ENCODE assay signal across 8 cellular contexts in genomic region chr4:157075811-157076577, GRCh38. TPM values are rescaled to one million over a fixed set of nuclear protein-coding genes. Genes with fewer than 3 reads are reported as not detected.
DNase-seq lines count a peak whose midpoint lies in the region; ATAC-seq and TF ChIP-seq lines count a peak whose summit lies in the region.

TSS of gene GLRB (plus strand) at chr4:157076150. CDS start at chr4:157078025, 1,875 bp downstream.

- TF ChIP-seq CTCF in BJ (IDR thresholded peaks at IDR 0.05; ENCODE audit: insufficient read depth, low read depth, low read length) (no peak), LNCaP clone FGC (IDR thresholded peaks at IDR 0.05; ENCODE audit: control insufficient read depth, extremely low read depth, insufficient read depth) (no peak), suprapubic skin (IDR thresholded peaks at IDR 0.05) (no peak)

- no peak for DNase-seq in BJ (ENCODE audit: low read depth)
- DNase-seq in LNCaP clone FGC (ENCODE audit: low read depth), result no peak
- peak in 1 of 2 donors; percentile 7 for DNase-seq in left colon
- peak in 1 of 2 donors; percentile 68 for DNase-seq in suprapubic skin (ENCODE audit: low spot score in 2 of 2)
- DNase-seq in NCI-H226, result no peak
- no peak for DNase-seq in activated naive CD4-positive, alpha-beta T cell treated with anti-CD3 and anti-CD28 coated beads, Interleukin-2, amount 50 U/mL, for 72 hours (ENCODE audit: low spot score in 2 of 2)

- no peaks in the 10 kb centered on the region for H3K9me3 ChIP-seq in suprapubic skin

- H3K36me3 Mint-ChIP-seq in activated naive CD4-positive, alpha-beta T cell treated with anti-CD3 and anti-CD28 coated beads, Interleukin-2, amount 50 U/mL, for 72 hours, result peaks cover 0 to 7% of the 10 kb centered on the region in 2 donors

- TF ChIP-seq POLR2A in suprapubic skin (IDR thresholded peaks at IDR 0.05), result no peak

- peaks cover 13% of the 10 kb centered on the region for H3K4me1 ChIP-seq in suprapubic skin

- CTCF ChIA-PET in BJ (lab: Yijun Ruan, JAX), result interaction anchor here (0.6 to 1.3 kb wide), 4 partner anchors 36 to 600 kb away, joined by 3 to 4 read pairs (median 4); no protein-coding TSS in a partner anchor

- H3K36me3 ChIP-seq in BJ (ENCODE audit: control insufficient read depth, insufficient read depth, low read length), result no peaks in the 10 kb centered on the region
- no peaks in the 10 kb centered on the region for H3K36me3 ChIP-seq in suprapubic skin

- H3K9me3 Mint-ChIP-seq in activated naive CD4-positive, alpha-beta T cell treated with anti-CD3 and anti-CD28 coated beads, Interleukin-2, amount 50 U/mL, for 72 hours, result no peaks in the 10 kb centered on the region

- POLR2A ChIA-PET in BJ (lab: Charles Lee), result no interaction called here

- intact Hi-C loops in left colon (cut with DNase I, micrococcal nuclease), result no loop called here

- H3K27me3 ChIP-seq in BJ (ENCODE audit: control insufficient read depth, insufficient read depth, low read length) (no peaks in the 10 kb centered on the region), suprapubic skin (peaks cover 11% of the 10 kb centered on the region)

- H3K4me3 ChIP-seq in BJ (ENCODE audit: low read depth, low read length) (peak within 1 kb of the TSS; percentile 76), LNCaP clone FGC (ENCODE audit: low read depth, low read length) (peak within 1 kb of the TSS; percentile 24; the same call in 1 of the 2 replicates), suprapubic skin (peak within 1 kb of the TSS; percentile 72)

- H3K27ac ChIP-seq in cingulate gyrus (ENCODE audit: low read depth, low read length) (peak within 1 kb of the TSS; percentile 31), suprapubic skin (peak within 1 kb of the TSS; percentile 60)

- no peak for TF ChIP-seq EP300 in suprapubic skin (IDR thresholded peaks at IDR 0.05)

- 2% methylated on average over 44 of the region's 84 CpGs for WGBS in suprapubic skin

- H3K27ac Mint-ChIP-seq in activated naive CD4-positive, alpha-beta T cell treated with anti-CD3 and anti-CD28 coated beads, Interleukin-2, amount 50 U/mL, for 72 hours, result no peak within 1 kb of the TSS

- peak; percentile 29 for ATAC-seq in left colon
- ATAC-seq in GM21786 (IDR thresholded peaks at IDR 0.05; ENCODE audit: unreplicated experiment), result no peak
- ATAC-seq in activated naive CD4-positive, alpha-beta T cell treated with anti-CD3 and anti-CD28 coated beads, Interleukin-2, amount 50 U/mL, for 72 hours, result no peak

RNA-seq across cellular contexts. Expression of gene GLRB, which starts in this region (rescaled TPM):
- 4.8 and 9.5 TPM in 2 replicates for polyA plus RNA-seq in BJ (2011; rRNA removed)
- polyA minus RNA-seq in BJ (2011; rRNA and poly(A)+ RNA removed), result 4.1 and 4.6 TPM in 2 replicates
- total RNA-seq in left colon (under 1 TPM; 0.64 to 0.75 TPM), suprapubic skin (1 to 10 TPM in 3 of 4 donors, under 1 TPM in 1; 0.87 to 4.3 (median 3.7) TPM)
- total RNA-seq in activated naive CD4-positive, alpha-beta T cell treated with anti-CD3 and anti-CD28 coated beads, Interleukin-2, amount 50 U/mL, for 72 hours, result not detected

Comparison
In these comparisons a context has a peak if more than half of its experiments do, and no peak if none do; other contexts are left out.
1. Peak in ATAC-seq in left colon; RNA of the gene not detected or under 1 TPM.
2. H3K4me3 ChIP-seq: peak in every context shown above with its lines; median percentile 76 in BJ; 72 in suprapubic skin; 24 in LNCaP clone FGC.